In genomic region chr7:48084727-48085432, GRCh38 we compare ENCODE assay signal across 8 cellular contexts. TPM values are rescaled to one million over a fixed set of nuclear protein-coding genes. Genes with fewer than 3 reads are reported as not detected.
A peak's percentile ranks its signal among the peaks of the same experiment; 100 is the strongest.
DNase-seq lines count a peak whose midpoint lies in the region; ATAC-seq and TF ChIP-seq lines count a peak whose summit lies in the region.

No MANE protein-coding gene starts in this region.

- peak overlapping the region; percentile 37 for H3K4me2 ChIP-seq in fibroblast of lung (ENCODE audit: extremely low read depth, insufficient read depth, low read length)

- H3K27me3 ChIP-seq in fibroblast of lung (ENCODE audit: control insufficient read depth, insufficient read depth, low read length) (no peaks in the 10 kb centered on the region), gastrocnemius medialis (no peaks in the 10 kb centered on the region)

- peak overlapping the region; percentile 30 for H3K27ac ChIP-seq in fibroblast of lung (ENCODE audit: insufficient read depth, low read length)
- H3K27ac ChIP-seq in gastrocnemius medialis, result peak overlapping the region; percentile 27 to 70 (median 57)

- DNase-seq in NCI-H226, result peak; percentile 98
- DNase-seq in activated CD8-positive, alpha-beta memory T cell treated with anti-CD3 and anti-CD28 coated beads, Interleukin-2, amount 50 U/mL, for 1 hour (ENCODE audit: extremely low read depth), result peak; percentile 40
- peak; percentile 99 for DNase-seq in fibroblast of lung (ENCODE audit: low read depth in 2 of 2)
- peak; percentile 48 to 69 for DNase-seq in gastrocnemius medialis
- DNase-seq in NCI-H2029 (lab: John Stamatoyannopoulos, UW), result no peak
- DNase-seq in OCI-M2 (lab: John Stamatoyannopoulos, UW; ENCODE audit: unreplicated experiment), result no peak

- H3K9me3 ChIP-seq in fibroblast of lung (ENCODE audit: control insufficient read depth, insufficient read depth, low read depth, low read length) (no peaks in the 10 kb centered on the region), gastrocnemius medialis (no peaks in the 10 kb centered on the region)

- no peak overlapping the region for H3K9ac ChIP-seq in fibroblast of lung (ENCODE audit: insufficient read depth, low read length)

- H3K4me1 ChIP-seq in fibroblast of lung (ENCODE audit: control insufficient read depth, extremely low read depth, insufficient read depth, low read length) (peaks cover 28% of the 10 kb centered on the region), gastrocnemius medialis (peaks cover 6 to 15% of the 10 kb centered on the region in 2 donors)

- H3K36me3 ChIP-seq in fibroblast of lung (ENCODE audit: control insufficient read depth, insufficient read depth, low read length) (no peaks in the 10 kb centered on the region), gastrocnemius medialis (no peaks in the 10 kb centered on the region)

- TF ChIP-seq CTCF in fibroblast of lung (conservative IDR thresholded peaks at IDR 0.05 in 1 of 2, IDR thresholded peaks at IDR 0.05 in 1 of 2; ENCODE audit: low read depth in 1 of 2, low read length in 2 of 2) (no peak), gastrocnemius medialis (IDR thresholded peaks at IDR 0.05 in 4 of 5, conservative IDR thresholded peaks at IDR 0.05 in 1 of 5) (no peak)

- no peaks in the 10 kb centered on the region for H3K79me2 ChIP-seq in fibroblast of lung (ENCODE audit: control insufficient read depth, insufficient read depth, low read length)

- H4K20me1 ChIP-seq in fibroblast of lung (ENCODE audit: control insufficient read depth, extremely low read depth, insufficient read depth, low read length), result no peaks in the 10 kb centered on the region

- H2AFZ ChIP-seq in fibroblast of lung (ENCODE audit: low read length), result no peak overlapping the region

- H3K4me3 ChIP-seq in fibroblast of lung (replicated peaks in 1 of 4; ENCODE audit: control extremely low read depth in 1 of 4, insufficient read depth in 1 of 4, low read depth in 3 of 4, low read length in 4 of 4) (no peak overlapping the region), gastrocnemius medialis (no peak overlapping the region)

- in situ Hi-C loops in gastrocnemius medialis (cut with MboI; ENCODE audit: low sequenced_read_pairs in 4 of 4), result no loop called here

- ATAC-seq in HG02642 (IDR thresholded peaks at IDR 0.05; ENCODE audit: poor library complexity, unreplicated experiment) (peak; percentile 55), gastrocnemius medialis (no peak)

- intact Hi-C loops in gastrocnemius medialis (cut with DNase I; ENCODE audit: low total_unique reads), result no loop called here

- TF ChIP-seq POLR2A in GM15510 (IDR thresholded peaks at IDR 0.05; ENCODE audit: borderline replicate concordance, extremely low read depth, insufficient read length) (peak; percentile 34), gastrocnemius medialis (IDR thresholded peaks at IDR 0.05) (peak; percentile 23 to 43)

RNA-seq across cellular contexts. Expression of gene UPP1, which starts 4.2 kb away (rescaled TPM):
- 9.0 and 11.7 TPM in 2 replicates for total RNA-seq in fibroblast of lung
- polyA plus RNA-seq in fibroblast of lung, result 9.4 and 11.7 TPM in 2 replicates
- polyA plus RNA-seq in fibroblast of lung (2012), result 14.5 and 17.2 TPM in 2 replicates
- 6.5 and 10.6 TPM in 2 replicates for polyA minus RNA-seq in fibroblast of lung (ENCODE audit: low replicate concordance)
- total RNA-seq in gastrocnemius medialis, result 1 to 10 TPM; 1.7 to 7.1 (median 5.8) TPM

RNA-seq across cellular contexts. Expression of gene C7orf57, which starts 49.5 kb away (rescaled TPM):
- total RNA-seq in fibroblast of lung, result not detected in 2 replicates
- polyA plus RNA-seq in fibroblast of lung, result not detected in 2 replicates
- polyA plus RNA-seq in fibroblast of lung (2012), result not detected in 2 replicates
- polyA minus RNA-seq in fibroblast of lung (ENCODE audit: low replicate concordance), result not detected in 2 replicates
- total RNA-seq in gastrocnemius medialis, result not detected

RNA-seq across cellular contexts. Expression of gene SUN3, which starts 56.0 kb away (rescaled TPM):
- total RNA-seq in fibroblast of lung (not detected in 2 replicates), gastrocnemius medialis (not detected)
- not detected in 2 replicates for polyA plus RNA-seq in fibroblast of lung
- not detected in 2 replicates for polyA plus RNA-seq in fibroblast of lung (2012)
- polyA minus RNA-seq in fibroblast of lung (ENCODE audit: low replicate concordance), result not detected in 2 replicates

Comparison
In these comparisons a context has a peak if more than half of its experiments do, and no peak if none do; other contexts are left out.
1. DNase-seq: peak in NCI-H226 (single experiment), activated CD8-positive, alpha-beta memory T cell treated with anti-CD3 and anti-CD28 coated beads, Interleukin-2, amount 50 U/mL, for 1 hour (single experiment), fibroblast of lung (2 of 2) and gastrocnemius medialis (2 of 2); none in NCI-H2029 (single experiment) and OCI-M2 (single experiment).